ENCODE assay signal across 8 cellular contexts in the genomic region with DNA sequence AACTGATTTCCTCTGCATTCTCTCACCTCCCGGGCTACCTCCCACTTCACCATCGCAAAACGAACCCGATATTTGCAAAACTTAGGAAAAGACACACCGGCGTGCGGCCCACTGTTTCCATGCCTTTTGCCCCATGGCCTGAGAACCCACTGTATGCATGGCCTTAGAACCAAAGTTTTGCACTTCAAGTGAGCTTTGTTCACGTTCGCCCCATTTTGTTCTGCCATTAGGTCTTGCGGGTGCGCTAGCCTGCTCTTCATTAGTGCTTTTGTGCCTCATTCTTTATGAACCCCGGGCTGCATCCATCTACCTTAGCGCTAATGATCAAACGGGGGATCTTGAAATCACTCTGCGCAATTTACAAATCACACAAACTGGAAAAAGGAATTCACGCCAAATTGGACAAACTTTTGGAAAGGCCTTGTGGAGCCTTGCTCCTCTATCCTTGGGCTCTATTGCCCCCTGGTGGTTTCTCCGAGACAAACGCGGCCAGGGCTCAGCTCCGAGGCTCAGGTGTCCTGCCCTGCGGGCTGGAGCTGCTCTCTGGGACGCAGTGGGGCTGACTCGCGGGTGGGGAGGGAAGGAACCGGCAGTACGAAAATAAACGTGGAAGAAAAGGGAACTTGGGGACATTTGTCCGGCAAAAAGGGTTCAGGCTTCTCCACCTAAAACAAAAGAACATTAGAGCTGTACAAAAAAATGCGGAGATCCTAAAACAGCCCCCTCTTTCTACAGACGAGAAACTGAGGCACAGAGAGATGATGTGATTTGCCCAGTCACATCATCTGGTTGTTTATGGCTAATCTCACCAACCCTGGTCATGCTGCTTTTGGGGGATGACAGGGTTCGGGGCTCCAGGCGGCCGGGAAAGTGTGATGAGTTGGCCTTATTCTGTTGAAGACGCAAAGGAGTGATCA.
DNase-seq lines count a peak whose midpoint lies in the region; ATAC-seq, FAIRE-seq and TF ChIP-seq lines count a peak whose summit lies in the region.

No MANE protein-coding gene starts in this region.

- H3K9ac ChIP-seq in iPS-20b (ENCODE audit: low read depth, low read length), result peak overlapping the region; percentile 1; the same call in 1 of the 2 replicates
- H3K9ac ChIP-seq in skeletal muscle tissue (ENCODE audit: low read depth in 1 of 3, low read length in 3 of 3), result peak overlapping the region in 2 of 3 donors; percentile 45 to 52

- H3K36me3 Mint-ChIP-seq in MCF 10A (ENCODE audit: insufficient read depth, unreplicated experiment), result no peaks in the 10 kb centered on the region

- no peaks in the 10 kb centered on the region for H3K9me3 Mint-ChIP-seq in MCF 10A (ENCODE audit: unreplicated experiment)

- H3K4me1 Mint-ChIP-seq in MCF 10A (ENCODE audit: insufficient read depth, unreplicated experiment), result peaks cover 17% of the 10 kb centered on the region

- TF ChIP-seq POLR2A in H54 (IDR thresholded peaks at IDR 0.05; ENCODE audit: low read depth, low read length), result no peak

- H3K4me3 ChIP-seq in iPS-20b (ENCODE audit: low read length) (peak overlapping the region; percentile 49), skeletal muscle tissue (ENCODE audit: low read length in 3 of 3) (peak overlapping the region in 2 of 3 donors; percentile 15 to 32)

- peak; percentile 38 for DNase-seq in DMS79 treated with DMSO at 0.1 percent for 48 hours (lab: John Stamatoyannopoulos, UW)
- peak; percentile 71 for DNase-seq in H54 (ENCODE audit: insufficient read length, low spot score)
- peak; percentile 77 for DNase-seq in NCI-H146 (lab: John Stamatoyannopoulos, UW)
- peak; percentile 37 for DNase-seq in T1000 (lab: John Stamatoyannopoulos, UW)
- peak; percentile 88 for DNase-seq in MCF 10A (ENCODE audit: unreplicated experiment)

- intact Hi-C loops in MCF 10A (cut with micrococcal nuclease), result loop anchor here (1.0 to 2.0 kb wide), 4 partner anchors 131 to 593 kb away; no protein-coding TSS in a partner anchor

- no TSS peak for BruUV-seq in MCF 10A (replicated peaks; lab: Mats Ljungman, UMichigan)

- no peak for ATAC-seq in HG02571 (IDR thresholded peaks at IDR 0.05; ENCODE audit: unreplicated experiment)

- FAIRE-seq in H54 (lab: Jason Lieb, UNC), result peak; percentile 36

- no peak overlapping the region for H3K27ac Mint-ChIP-seq in MCF 10A (ENCODE audit: low read depth, unreplicated experiment)

- H3K27me3 ChIP-seq in iPS-20b (ENCODE audit: insufficient read depth, low read length) (peaks cover 47% of the 10 kb centered on the region), skeletal muscle tissue (ENCODE audit: control insufficient read depth in 3 of 3, insufficient read depth in 3 of 3, low read length in 3 of 3) (peaks cover 0 to 4% (median 2%) of the 10 kb centered on the region in 3 donors)

- peak overlapping the region; percentile 49 for H3K4me3 Mint-ChIP-seq in MCF 10A (ENCODE audit: unreplicated experiment)

- peaks cover 27% of the 10 kb centered on the region for H3K27me3 Mint-ChIP-seq in MCF 10A (ENCODE audit: insufficient read depth, unreplicated experiment)

- TF ChIP-seq CTCF in MCF 10A (IDR thresholded peaks at IDR 0.05; ENCODE audit: unreplicated experiment), result peak; percentile 85

- CTCF ChIA-PET in MCF 10A (lab: Yijun Ruan, JAX), result interaction anchor here (0.6 to 9.7 kb wide), 48 partner anchors 11 to 724 kb away, joined by 3 to 93 read pairs (median 4); no protein-coding TSS in a partner anchor

- H3K36me3 ChIP-seq in iPS-20b (ENCODE audit: insufficient read depth, low read depth, low read length) (no peaks in the 10 kb centered on the region), skeletal muscle tissue (ENCODE audit: control insufficient read depth in 3 of 3, insufficient read depth in 3 of 3, low read length in 3 of 3) (no peaks in the 10 kb centered on the region)

- POLR2A ChIA-PET in MCF 10A (lab: Yijun Ruan, JAX), result interaction anchor here (0.7 to 1.5 kb wide), 4 partner anchors 10 to 460 kb away, joined by 3 to 4 read pairs (median 3); no protein-coding TSS in a partner anchor

- H3K4me1 ChIP-seq in iPS-20b (ENCODE audit: insufficient read depth, low read length) (peaks cover 4% of the 10 kb centered on the region), skeletal muscle tissue (ENCODE audit: control insufficient read depth in 3 of 3, insufficient read depth in 3 of 3, low read length in 3 of 3) (peaks cover 41 to 57% (median 41%) of the 10 kb centered on the region in 3 donors)

- H3K27ac ChIP-seq in iPS-20b (ENCODE audit: low read length), result no peak overlapping the region
- H3K27ac ChIP-seq in skeletal muscle tissue (ENCODE audit: low read depth, low read length), result peak overlapping the region; percentile 10

- H3K9me3 ChIP-seq in iPS-20b (ENCODE audit: insufficient read depth, low read depth, low read length), result no peaks in the 10 kb centered on the region
- no peaks in the 10 kb centered on the region for H3K9me3 ChIP-seq in skeletal muscle tissue (ENCODE audit: control insufficient read depth in 3 of 3, low read length in 3 of 3)

Comparison
In these comparisons a context has a peak if more than half of its experiments do, and no peak if none do; other contexts are left out.
1. DNase-seq: peak in every context shown above with its lines; median percentile 88 in MCF 10A; 77 in NCI-H146; 71 in H54; 38 in DMS79 treated with DMSO at 0.1 percent for 48 hours; 37 in T1000.